ENCODE assay signal across 1 cellular context in genomic region chr18:8711736-8712135, GRCh38.
TF ChIP-seq lines count a peak whose summit lies in the region.

No MANE protein-coding gene starts in this region.

TF ChIP-seq in IMR-90, 13 proteins besides CTCF, POLR2A, EP300 and RAD21 (continued from another document):
- TF ChIP-seq, protein P1, sequence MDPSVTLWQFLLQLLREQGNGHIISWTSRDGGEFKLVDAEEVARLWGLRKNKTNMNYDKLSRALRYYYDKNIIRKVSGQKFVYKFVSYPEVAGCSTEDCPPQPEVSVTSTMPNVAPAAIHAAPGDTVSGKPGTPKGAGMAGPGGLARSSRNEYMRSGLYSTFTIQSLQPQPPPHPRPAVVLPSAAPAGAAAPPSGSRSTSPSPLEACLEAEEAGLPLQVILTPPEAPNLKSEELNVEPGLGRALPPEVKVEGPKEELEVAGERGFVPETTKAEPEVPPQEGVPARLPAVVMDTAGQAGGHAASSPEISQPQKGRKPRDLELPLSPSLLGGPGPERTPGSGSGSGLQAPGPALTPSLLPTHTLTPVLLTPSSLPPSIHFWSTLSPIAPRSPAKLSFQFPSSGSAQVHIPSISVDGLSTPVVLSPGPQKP (IDR thresholded peaks at IDR 0.05; ENCODE audit: borderline replicate concordance, low read depth, low read length), result no peak
- TF ChIP-seq FOS (IDR thresholded peaks at IDR 0.05; ENCODE audit: low read depth, low read length), result no peak
- no peak for TF ChIP-seq USF2 (IDR thresholded peaks at IDR 0.05; ENCODE audit: low read depth, low read length)
- no peak for TF ChIP-seq NFE2L2 (IDR thresholded peaks at IDR 0.05; ENCODE audit: low read depth, low read length)
- TF ChIP-seq MAZ (IDR thresholded peaks at IDR 0.05; ENCODE audit: borderline replicate concordance, low read depth, low read length), result no peak
- TF ChIP-seq MXI1 (IDR thresholded peaks at IDR 0.05; ENCODE audit: borderline replicate concordance, low read depth, low read length), result no peak
